ENCODE assay signal across 16 cellular contexts in the genomic region with DNA sequence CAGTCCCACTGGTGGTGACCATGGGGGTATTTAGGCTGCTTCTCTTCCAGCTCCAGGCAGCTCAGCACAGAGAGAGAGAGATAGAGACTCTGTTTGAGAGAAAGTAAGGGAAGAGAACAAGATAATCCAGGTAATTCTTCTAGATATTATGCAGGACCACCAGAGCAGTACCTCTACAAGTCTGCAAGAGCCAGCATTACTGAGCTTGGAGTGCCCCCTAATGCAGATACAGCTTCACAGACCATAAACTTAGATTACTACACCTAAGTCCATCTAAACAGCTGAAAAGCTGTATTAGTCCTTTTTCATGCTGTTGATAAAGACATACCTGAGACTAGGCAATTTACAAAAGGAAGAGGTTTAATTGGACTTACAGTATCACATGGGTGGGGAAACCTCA.
"Had no signal": no experiment of that assay in that cellular context is flagged by ENCODE, and none has a peak within 500 bp of the region (broad histone marks: within the 10 kb centered on the region; RNA-seq: fewer than 3 reads in every experiment).

No MANE protein-coding gene starts in this region.

- DNase-seq: activated CD4-positive, alpha-beta T cell treated with anti-CD3 and anti-CD28 coated beads for 1 hour; activated CD4-positive, alpha-beta T cell treated with anti-CD3 and anti-CD28 coated beads, Interleukin-2, amount 50 U/mL, for 48 hours; activated CD8-positive, alpha-beta memory T cell treated with anti-CD3 and anti-CD28 coated beads, Interleukin-2, amount 10 ng/mL, durations not matched to agents 7 days and 5 days; activated effector memory CD4-positive, alpha-beta T cell treated with Interleukin-2 at 50 U/mL for 16 hours; activated T-cell treated with anti-CD3 and anti-CD28 coated beads, Interleukin-2, amount 50 U/mL, for 24 hours; heart left ventricle; islet precursor cell; left ventricle myocardium inferior; retina; stimulated activated CD4-positive, alpha-beta T cell treated with anti-CD3 and anti-CD28 coated beads, Interleukin-15, amount 100 ng/mL, for 24 hours; stimulated activated CD4-positive, alpha-beta T cell treated with anti-CD3 and anti-CD28 coated beads, Interleukin-4, amount 100 ng/mL, for 4 hours; stimulated activated naive CD8-positive, alpha-beta T cell treated with anti-CD3 and anti-CD28 coated beads, Interleukin-15, amount 100 ng/mL, for 72 hours had no signal

- H3K4me1 Mint-ChIP-seq: activated CD8-positive, alpha-beta memory T cell treated with anti-CD3 and anti-CD28 coated beads, Interleukin-2, amount 10 ng/mL, durations not matched to agents 7 days and 5 days; memory B cell; neural crest cell; stimulated activated naive CD8-positive, alpha-beta T cell treated with anti-CD3 and anti-CD28 coated beads, Interleukin-15, amount 100 ng/mL, for 72 hours had no signal

- H3K27ac Mint-ChIP-seq: activated CD8-positive, alpha-beta memory T cell treated with anti-CD3 and anti-CD28 coated beads, Interleukin-2, amount 10 ng/mL, durations not matched to agents 7 days and 5 days; activated naive CD8-positive, alpha-beta T cell; activated T-cell treated with anti-CD3 and anti-CD28 coated beads, Interleukin-2, amount 50 U/mL, for 24 hours; memory B cell; stimulated activated naive CD8-positive, alpha-beta T cell treated with anti-CD3 and anti-CD28 coated beads, Interleukin-15, amount 100 ng/mL, for 72 hours had no signal

- H2AFZ ChIP-seq: parathyroid adenoma had no signal

- H3K9me3 ChIP-seq: left ventricle myocardium inferior had no signal

- H3K4me1 ChIP-seq: heart left ventricle, left ventricle myocardium inferior, parathyroid adenoma had no signal

- H3K79me2 ChIP-seq: parathyroid adenoma had no signal

- H3K36me3 Mint-ChIP-seq: activated CD8-positive, alpha-beta memory T cell treated with anti-CD3 and anti-CD28 coated beads, Interleukin-2, amount 10 ng/mL, durations not matched to agents 7 days and 5 days; activated naive CD8-positive, alpha-beta T cell; memory B cell had no signal

- H3K9ac ChIP-seq: parathyroid adenoma had no signal

- H3K36me3 ChIP-seq: heart left ventricle, left ventricle myocardium inferior had no signal

- H3K4me3 ChIP-seq: heart left ventricle, left ventricle myocardium inferior had no signal

- H3K27ac ChIP-seq: heart left ventricle, left ventricle myocardium inferior, parathyroid adenoma had no signal

- H3K27me3 ChIP-seq: heart left ventricle had no signal

- H3K4me3 Mint-ChIP-seq: activated CD8-positive, alpha-beta memory T cell treated with anti-CD3 and anti-CD28 coated beads, Interleukin-2, amount 10 ng/mL, durations not matched to agents 7 days and 5 days; activated naive CD8-positive, alpha-beta T cell; activated T-cell treated with anti-CD3 and anti-CD28 coated beads, Interleukin-2, amount 50 U/mL, for 24 hours; memory B cell; neural crest cell; stimulated activated naive CD8-positive, alpha-beta T cell treated with anti-CD3 and anti-CD28 coated beads, Interleukin-15, amount 100 ng/mL, for 72 hours had no signal

- H3K27me3 Mint-ChIP-seq: activated CD8-positive, alpha-beta memory T cell treated with anti-CD3 and anti-CD28 coated beads, Interleukin-2, amount 10 ng/mL, durations not matched to agents 7 days and 5 days; activated naive CD8-positive, alpha-beta T cell; activated T-cell treated with anti-CD3 and anti-CD28 coated beads, Interleukin-2, amount 50 U/mL, for 24 hours; memory B cell; stimulated activated naive CD8-positive, alpha-beta T cell treated with anti-CD3 and anti-CD28 coated beads, Interleukin-15, amount 100 ng/mL, for 72 hours had no signal

- ATAC-seq: activated CD8-positive, alpha-beta memory T cell treated with anti-CD3 and anti-CD28 coated beads, Interleukin-2, amount 10 ng/mL, durations not matched to agents 7 days and 5 days; heart left ventricle; stimulated activated naive CD8-positive, alpha-beta T cell treated with anti-CD3 and anti-CD28 coated beads, Interleukin-15, amount 100 ng/mL, for 72 hours had no signal
